ENCODE assay signal across 8 cellular contexts in the genomic region with DNA sequence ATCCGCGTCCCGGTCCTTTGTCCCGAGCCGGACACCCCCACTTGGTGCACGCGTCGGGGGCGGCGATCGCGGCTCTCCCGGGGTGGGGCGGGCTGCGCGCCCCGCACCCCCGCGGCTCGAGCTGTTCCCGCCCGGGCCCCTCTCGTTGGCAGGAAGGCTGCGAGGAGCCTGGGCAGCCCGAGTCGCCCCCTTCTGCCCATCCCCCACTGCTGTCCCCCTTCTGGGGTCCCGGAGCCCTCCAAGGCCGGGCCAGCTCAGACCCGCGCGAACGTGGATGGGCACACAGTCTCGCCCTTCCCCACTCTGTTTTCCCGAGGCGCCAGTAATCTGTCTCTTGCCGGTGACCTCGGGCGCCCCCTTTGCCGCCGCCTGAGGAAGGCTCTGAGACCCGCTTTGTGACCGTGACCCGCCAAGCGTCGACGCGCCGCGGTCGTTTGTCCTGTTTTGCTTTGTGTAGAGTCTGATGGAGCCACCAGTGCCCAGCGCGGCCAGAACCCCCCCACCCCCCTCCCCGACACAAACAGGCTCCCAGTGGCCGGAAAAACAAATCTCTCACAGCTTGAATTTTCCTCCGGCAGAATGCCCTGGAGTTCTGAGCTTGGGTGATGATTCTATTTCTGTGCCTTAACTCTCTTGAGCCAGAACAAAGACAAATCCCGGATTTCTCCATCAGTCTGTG. TPM values are rescaled to one million over a fixed set of nuclear protein-coding genes. Genes with fewer than 3 reads are reported as not detected.
DNase-seq lines count a peak whose midpoint lies in the region; ATAC-seq and TF ChIP-seq lines count a peak whose summit lies in the region.

No MANE protein-coding gene starts in this region.

- H3K9me3 Mint-ChIP-seq in Calu3 (ENCODE audit: low read depth, unreplicated experiment), result no peaks in the 10 kb centered on the region
- H3K9me3 Mint-ChIP-seq in IgD-negative memory B cell, result peaks cover 0 to 6% (median 4%) of the 10 kb centered on the region in 3 donors
- H3K9me3 Mint-ChIP-seq in activated T-cell treated with anti-CD3 and anti-CD28 coated beads, Interleukin-2, amount 50 U/mL, for 24 hours, result no peaks in the 10 kb centered on the region

- H3K4me1 Mint-ChIP-seq in Calu3 (ENCODE audit: low read depth, unreplicated experiment) (peaks cover 14% of the 10 kb centered on the region), IgD-negative memory B cell (peaks cover 3 to 12% (median 7%) of the 10 kb centered on the region in 3 donors)
- peaks cover 27% of the 10 kb centered on the region for H3K4me1 Mint-ChIP-seq in activated T-cell treated with anti-CD3 and anti-CD28 coated beads, Interleukin-2, amount 50 U/mL, for 24 hours (ENCODE audit: low read depth)

- peaks cover 62% of the 10 kb centered on the region for H3K27me3 Mint-ChIP-seq in Calu3 (ENCODE audit: unreplicated experiment)
- H3K27me3 Mint-ChIP-seq in IgD-negative memory B cell, result peaks cover 47% of the 10 kb centered on the region
- peaks cover 65% of the 10 kb centered on the region for H3K27me3 Mint-ChIP-seq in activated T-cell treated with anti-CD3 and anti-CD28 coated beads, Interleukin-2, amount 50 U/mL, for 24 hours

- TF ChIP-seq CTCF in Calu3 (IDR thresholded peaks at IDR 0.05; ENCODE audit: unreplicated experiment) (no peak), gastroesophageal sphincter (IDR thresholded peaks at IDR 0.05) (peak in 1 of 4 experiments; percentile 18)

- no peak for TF ChIP-seq EP300 in gastroesophageal sphincter (IDR thresholded peaks at IDR 0.05)

- H3K36me3 ChIP-seq in gastroesophageal sphincter, result no peaks in the 10 kb centered on the region

- ATAC-seq in gastroesophageal sphincter (peak; percentile 0), HG03045 (IDR thresholded peaks at IDR 0.05; ENCODE audit: unreplicated experiment) (no peak), HG02588 (IDR thresholded peaks at IDR 0.05; ENCODE audit: unreplicated experiment) (no peak)

- CTCF ChIA-PET in Calu3 (lab: Charles Lee), result no interaction called here

- BruUV-seq in Calu3 (replicated peaks; lab: Mats Ljungman, UMichigan), result no TSS peak

- peak overlapping the region; percentile 90 to 97 (median 94) for H3K27ac ChIP-seq in gastroesophageal sphincter

- intact Hi-C loops in Calu3 (cut with micrococcal nuclease; ENCODE audit: unreplicated experiment), result no loop called here

- H3K4me3 Mint-ChIP-seq in Calu3 (ENCODE audit: low read depth, unreplicated experiment), result peak overlapping the region; percentile 72
- peak overlapping the region in 3 of 4 donors; percentile 65 to 89 (median 75) for H3K4me3 Mint-ChIP-seq in IgD-negative memory B cell
- H3K4me3 Mint-ChIP-seq in activated T-cell treated with anti-CD3 and anti-CD28 coated beads, Interleukin-2, amount 50 U/mL, for 24 hours, result peak overlapping the region; percentile 81

- H3K4me1 ChIP-seq in gastroesophageal sphincter, result peaks cover 0 to 64% (median 20%) of the 10 kb centered on the region in 3 donors

- no peak overlapping the region for H3K27ac Mint-ChIP-seq in Calu3 (ENCODE audit: unreplicated experiment)
- no peak overlapping the region for H3K27ac Mint-ChIP-seq in IgD-negative memory B cell
- H3K27ac Mint-ChIP-seq in activated T-cell treated with anti-CD3 and anti-CD28 coated beads, Interleukin-2, amount 50 U/mL, for 24 hours, result peak overlapping the region; percentile 47

- peak in 1 of 2 donors; percentile 13 for TF ChIP-seq POLR2A in gastroesophageal sphincter (IDR thresholded peaks at IDR 0.05)

- WGBS in gastroesophageal sphincter (ENCODE audit: low coverage in 1 of 2), 2 donors, result no CpG with 5 or more reads among the region's 56 CpGs

- H3K36me3 Mint-ChIP-seq in Calu3 (ENCODE audit: insufficient read depth, unreplicated experiment), result peaks cover 17% of the 10 kb centered on the region
- peaks cover 2% of the 10 kb centered on the region for H3K36me3 Mint-ChIP-seq in IgD-negative memory B cell
- H3K36me3 Mint-ChIP-seq in activated T-cell treated with anti-CD3 and anti-CD28 coated beads, Interleukin-2, amount 50 U/mL, for 24 hours (ENCODE audit: low read depth), result no peaks in the 10 kb centered on the region

- DNase-seq in Calu3 (no peak), nucleus accumbens (lab: John Stamatoyannopoulos, UW) (peak in 45 of 56 donors; percentile 14 to 72 (median 44)), HuH-7 (ENCODE audit: low spot score) (no peak)
- DNase-seq in activated T-cell treated with anti-CD3 and anti-CD28 coated beads, Interleukin-2, amount 50 U/mL, for 24 hours, result peak; percentile 48

- peaks cover 4% of the 10 kb centered on the region for H3K27me3 ChIP-seq in gastroesophageal sphincter

- H3K9me3 ChIP-seq in gastroesophageal sphincter, result no peaks in the 10 kb centered on the region

- peak overlapping the region; percentile 93 to 94 for H3K4me3 ChIP-seq in gastroesophageal sphincter

RNA-seq across cellular contexts. Expression of a gene that starts 0.6 kb away (rescaled TPM):
- total RNA-seq in Calu3 (2022) (1.3 and 2.6 TPM in 2 replicates), gastroesophageal sphincter (100 to 1,000 TPM in 1 of 4 donors, 10 to 100 TPM in 3; 52.0 to 135 (median 74.6) TPM)
- 0.04 TPM for polyA plus RNA-seq in IgD-negative memory B cell

Comparison
In these comparisons a context has a peak if more than half of its experiments do, and no peak if none do; other contexts are left out.
1. DNase-seq: peak in activated T-cell treated with anti-CD3 and anti-CD28 coated beads, Interleukin-2, amount 50 U/mL, for 24 hours (single experiment) and nucleus accumbens (45 of 56); none in Calu3 (single experiment) and HuH-7 (single experiment).
2. RNA of a gene that starts 0.6 kb away (total RNA-seq): 52.0 to 135 TPM in gastroesophageal sphincter; 1.3 to 2.6 TPM in Calu3; every median in the first group is over 10 times any median in the second.
3. Peak in every context shown above with its lines, with median percentiles within 50 percentile points of each other: H3K4me3 Mint-ChIP-seq.